27 cellular contexts compared by ENCODE assay signal in the genomic region with DNA sequence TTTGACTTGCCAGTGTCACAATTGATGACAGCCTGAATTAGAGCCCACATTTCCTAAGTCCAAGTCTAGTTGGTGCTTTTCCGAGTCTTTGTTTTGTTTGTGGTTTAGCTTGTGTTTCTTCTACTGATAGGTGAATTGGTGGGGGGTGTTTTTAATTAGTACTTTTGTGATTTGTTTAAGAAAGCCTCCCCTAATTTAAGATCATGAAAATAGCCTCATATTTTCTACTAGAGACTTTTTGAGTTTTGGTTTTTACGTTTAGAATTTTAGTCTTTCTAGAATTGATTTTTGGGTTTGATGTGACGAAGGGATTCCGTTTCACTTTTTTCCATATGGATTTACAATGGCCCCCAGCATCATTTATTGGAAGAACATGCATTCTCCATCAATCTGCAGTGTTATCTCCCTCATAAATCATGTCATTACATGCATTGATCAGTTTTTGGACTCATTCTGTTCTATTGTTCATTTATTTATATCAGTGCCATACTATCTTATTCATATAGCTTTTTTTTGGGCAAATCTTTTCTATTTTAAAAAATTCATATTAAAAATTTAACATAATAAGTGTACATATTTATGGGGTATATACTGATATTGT. TPM values are rescaled to one million over a fixed set of nuclear protein-coding genes. Genes with fewer than 3 reads are reported as not detected.
DNase-seq lines count a peak whose midpoint lies in the region; ATAC-seq, FAIRE-seq and TF ChIP-seq lines count a peak whose summit lies in the region.
"Had no signal": no experiment of that assay in that cellular context is flagged by ENCODE, and none has a peak within 500 bp of the region (broad histone marks: within the 10 kb centered on the region; RNA-seq: fewer than 3 reads in every experiment).

No MANE protein-coding gene starts in this region.

- no peak for DNase-seq in A549 (ENCODE audit: low read depth in 1 of 2, low spot score in 1 of 2)
- no peak for DNase-seq in esophagus muscularis mucosa (ENCODE audit: extremely low spot score)
- no peak for DNase-seq in SW 1271 (lab: John Stamatoyannopoulos, UW)
- DNase-seq in NOMO-1 treated with DMSO at 0.1 percent for 48 hours (lab: John Stamatoyannopoulos, UW; ENCODE audit: unreplicated experiment) = no peak
- DNase-seq in NCI-H1694 treated with DMSO at 0.1 percent for 48 hours (lab: John Stamatoyannopoulos, UW) = no peak
- DNase-seq: ACHN; BE2C; CD8-positive, alpha-beta memory T cell; DMS153; DND-41; IMR-90; KG1; MG63; NCI-H1105 treated with DMSO at 0.1 percent for 48 hours; NCI-H146; NCI-H2029; NCI-H446; NCI-H524 treated with DMSO at 0.1 percent for 48 hours; NCI-H774; SIG-M5; SK-N-SH had no signal

- no peak overlapping the region for H3K4me2 ChIP-seq in A549
- H3K4me2 ChIP-seq: SK-N-SH had no signal

- no peak for TF ChIP-seq RAD21 in A549 (conservative IDR thresholded peaks at IDR 0.05 in 1 of 2, IDR thresholded peaks at IDR 0.05 in 1 of 2)

- POLR2A ChIA-PET in A549 (lab: Yijun Ruan, JAX) = interaction anchor here (0.6 kb wide), 1 partner anchor 13 kb away, joined by 5 read pairs; no protein-coding TSS in a partner anchor

- intact Hi-C loops in esophagus muscularis mucosa (cut with DNase I) = no loop called here

- TF ChIP-seq POLR2A in A549 (IDR thresholded peaks at IDR 0.05; ENCODE audit: low read length) (no peak), esophagus muscularis mucosa (IDR thresholded peaks at IDR 0.05; ENCODE audit: low read depth) (no peak)

- H3K27ac ChIP-seq in A549 = no peak overlapping the region; a peak in 1 of 6 replicates
- H3K27ac ChIP-seq in esophagus muscularis mucosa (replicated peaks in 1 of 4) = peak overlapping the region in 3 of 4 donors; percentile 24 to 44 (median 24)
- H3K27ac ChIP-seq: RWPE1 had no signal

- H3K4me3 ChIP-seq in A549 = no peak overlapping the region
- no peak overlapping the region for H3K4me3 ChIP-seq in esophagus muscularis mucosa
- H3K4me3 ChIP-seq: MG63 had no signal

- ATAC-seq in A549 = no peak
- no peak for ATAC-seq in HG03095 (IDR thresholded peaks at IDR 0.05; ENCODE audit: unreplicated experiment)
- ATAC-seq: Panc1 had no signal

- peaks cover 10% of the 10 kb centered on the region; the same call in 2 of the 3 replicates for H3K4me1 ChIP-seq in A549
- peaks cover 15 to 41% (median 34%) of the 10 kb centered on the region in 4 donors for H3K4me1 ChIP-seq in esophagus muscularis mucosa

- H3K36me3 ChIP-seq in esophagus muscularis mucosa = no peaks in the 10 kb centered on the region
- H3K36me3 ChIP-seq: BE2C, MG63 had no signal

- H3K9me3 ChIP-seq in A549 (no peaks in the 10 kb centered on the region), esophagus muscularis mucosa (no peaks in the 10 kb centered on the region)
- H3K9me3 ChIP-seq: BE2C, MG63, SK-N-SH had no signal

- 91% methylated on average over 4 of the region's 4 CpGs for WGBS in A549 (ENCODE audit: missing lambda C conversion rate)
- 94% methylated on average over 4 of the region's 4 CpGs for WGBS in esophagus muscularis mucosa

- no peaks in the 10 kb centered on the region for H3K27me3 ChIP-seq in esophagus muscularis mucosa
- H3K27me3 ChIP-seq: BE2C, MG63 had no signal

- TF ChIP-seq EP300 in A549 (IDR thresholded peaks at IDR 0.05) = no peak
- TF ChIP-seq EP300 in esophagus muscularis mucosa (IDR thresholded peaks at IDR 0.05) = no peak

- TF ChIP-seq CTCF in A549 (IDR thresholded peaks at IDR 0.05) (no peak), esophagus muscularis mucosa (IDR thresholded peaks at IDR 0.05) (no peak)

- CTCF ChIA-PET in A549 (lab: Yijun Ruan, JAX) = interaction anchor here (1.5 kb wide), 2 partner anchors 11 to 173 kb away, joined by 5 read pairs; no protein-coding TSS in a partner anchor

- FAIRE-seq in A204.1 (lab: Jason Lieb, UNC) (peak; percentile 83), A549 (lab: Jason Lieb, UNC) (peak; percentile 23), TTC549 (lab: Jason Lieb, UNC) (peak; percentile 50)
- FAIRE-seq: GM12892 had no signal

TF ChIP-seq in A549, 52 proteins besides CTCF, POLR2A, EP300 and RAD21:
- TF ChIP-seq NFE2L2 (conservative IDR thresholded peaks at IDR 0.05; ENCODE audit: low read length) = no peak
- TF ChIP-seq, protein P1, sequence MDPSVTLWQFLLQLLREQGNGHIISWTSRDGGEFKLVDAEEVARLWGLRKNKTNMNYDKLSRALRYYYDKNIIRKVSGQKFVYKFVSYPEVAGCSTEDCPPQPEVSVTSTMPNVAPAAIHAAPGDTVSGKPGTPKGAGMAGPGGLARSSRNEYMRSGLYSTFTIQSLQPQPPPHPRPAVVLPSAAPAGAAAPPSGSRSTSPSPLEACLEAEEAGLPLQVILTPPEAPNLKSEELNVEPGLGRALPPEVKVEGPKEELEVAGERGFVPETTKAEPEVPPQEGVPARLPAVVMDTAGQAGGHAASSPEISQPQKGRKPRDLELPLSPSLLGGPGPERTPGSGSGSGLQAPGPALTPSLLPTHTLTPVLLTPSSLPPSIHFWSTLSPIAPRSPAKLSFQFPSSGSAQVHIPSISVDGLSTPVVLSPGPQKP (IDR thresholded peaks at IDR 0.05; ENCODE audit: low read depth, low read length) = no peak

RNA-seq across cellular contexts. Expression of a gene that starts 32.8 kb away (rescaled TPM):
- polyA plus RNA-seq in A549 (2011; rRNA removed) = 15.6 and 23.1 TPM in 2 replicates
- 3.7 and 4.1 TPM in 2 replicates for polyA plus RNA-seq in A549 (2012; cell fraction: cytosol; rRNA removed)
- 4.4 and 6.8 TPM in 2 replicates for polyA plus RNA-seq in A549 (2012; cell fraction: nucleus; rRNA removed)
- polyA plus RNA-seq in A549 (2017; fragmentation: RNase III; extraction: RNeasy Plus Mini Kit Qiagen cat#74134 plus additional on column Dnase treatment) = 7.4 to 8.0 TPM (median 7.8 TPM) in 3 replicates
- polyA minus RNA-seq in A549 (2011; rRNA and poly(A)+ RNA removed) = 17.9 and 21.4 TPM in 2 replicates
- 10 to 100 TPM; 10.1 to 20.0 (median 10.4) TPM for total RNA-seq in esophagus muscularis mucosa

Comparison
In these comparisons a context has a peak if more than half of its experiments do, and no peak if none do; other contexts are left out.
1. H3K27ac ChIP-seq: peak in esophagus muscularis mucosa (3 of 4); none in A549 (0 of 2).